In the genomic region with DNA sequence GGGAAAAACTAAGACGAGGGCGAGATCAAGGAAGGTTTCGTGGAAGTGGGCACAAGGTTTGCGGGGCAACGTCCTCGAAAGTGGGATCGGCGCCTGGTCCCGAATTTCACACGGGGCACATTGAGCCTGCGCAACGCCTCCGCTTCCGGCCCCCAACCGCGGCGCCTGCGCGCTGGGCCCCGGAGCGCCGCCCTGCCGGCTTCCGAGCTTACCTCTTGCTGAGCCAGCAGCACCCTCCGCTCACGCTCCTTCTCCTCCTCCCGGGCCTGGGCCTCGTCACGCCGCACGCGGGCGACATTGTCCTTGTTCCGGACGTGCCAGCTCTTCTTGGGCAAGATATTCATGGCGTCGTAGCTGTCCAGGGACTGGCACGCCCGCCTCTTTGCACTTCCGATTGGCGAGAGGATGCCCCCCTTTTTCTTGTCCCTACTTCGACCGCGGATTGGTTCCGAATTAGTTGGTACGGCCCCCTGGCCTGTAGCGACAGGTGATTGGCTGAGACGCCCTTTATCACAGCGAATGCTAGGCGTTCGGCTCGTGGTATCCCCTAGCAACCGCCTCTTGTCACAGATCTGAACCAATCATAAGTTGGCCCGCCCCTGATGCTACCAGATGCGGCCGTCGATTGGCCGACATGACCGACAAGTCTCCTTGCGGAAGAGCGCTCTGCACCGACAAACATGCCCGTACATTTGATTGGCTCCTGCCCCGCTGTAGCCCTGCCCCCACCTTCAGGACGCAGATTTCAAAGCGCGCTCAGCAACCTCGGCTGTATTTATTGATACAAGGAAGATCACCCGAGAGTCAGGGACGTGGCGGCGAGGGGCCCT, we compare ENCODE assay signal across 8 cellular contexts. TPM values are rescaled to one million over a fixed set of nuclear protein-coding genes. Genes with fewer than 3 reads are reported as not detected.
DNase-seq lines count a peak whose midpoint lies in the region; ATAC-seq, FAIRE-seq and TF ChIP-seq lines count a peak whose summit lies in the region.

A gene (minus strand): TSS at position 370 of the 830 bp plus-strand sequence. CDS start 26 bp downstream, at position 344.

- no peaks in the 10 kb centered on the region for H3K9me3 Mint-ChIP-seq in T-cell

- TF ChIP-seq POLR2A in GM12892 (IDR thresholded peaks at IDR 0.05; ENCODE audit: low read depth, low read length): peak; percentile 86

- intact Hi-C loops in left cardiac atrium (cut with DNase I): no loop called here
- intact Hi-C loops in posterior vena cava (cut with DNase I): loop anchor here in 1 of 2 donors (10.0 kb wide), 1 partner anchor 245 kb away; no protein-coding TSS in a partner anchor

- H3K4me1 Mint-ChIP-seq in T-cell: peaks cover 62 to 78% (median 68%) of the 10 kb centered on the region in 3 donors

- H3K4me3 Mint-ChIP-seq in T-cell: peak within 1 kb of the TSS; percentile 94 to 100 (median 100)

- H3K27me3 Mint-ChIP-seq in T-cell: no peaks in the 10 kb centered on the region

- peak; percentile 100 for FAIRE-seq in GM12892 (lab: Jason Lieb, UNC)

- peak within 1 kb of the TSS; percentile 100 for H3K27ac Mint-ChIP-seq in T-cell

- POLR2A ChIA-PET in T-cell (lab: Charles Lee): interaction anchor here in 1 of 2 donors (1.8 to 2.2 kb wide), 3 partner anchors 23 to 41 kb away, joined by 6 to 16 read pairs (median 9); a partner anchor contains a TSS

- DNase-seq in GM12892 (ENCODE audit: insufficient read length): peak; percentile 97
- peak; percentile 100 for DNase-seq in NCI-H1436 treated with DMSO at 0.1 percent for 48 hours (lab: John Stamatoyannopoulos, UW)
- DNase-seq in T-cell: peak; percentile 92 to 100 (median 99)
- DNase-seq in amniotic stem cell (lab: John Stamatoyannopoulos, UW): peak; percentile 100
- peak; percentile 100 for DNase-seq in left cardiac atrium
- DNase-seq in posterior vena cava (ENCODE audit: low spot score): peak; percentile 100
- DNase-seq in ureter (ENCODE audit: low spot score): peak; percentile 100

- H3K36me3 Mint-ChIP-seq in T-cell: peaks cover 24% of the 10 kb centered on the region

- CTCF ChIA-PET in T-cell (lab: Charles Lee): interaction anchor here (0.6 to 1.8 kb wide), 5 partner anchors 9 to 31 kb away, joined by 3 to 13 read pairs (median 4); a partner anchor contains a TSS

- ATAC-seq in HG02852 (IDR thresholded peaks at IDR 0.05; ENCODE audit: unreplicated experiment): peak; percentile 89
- peak; percentile 87 to 89 (median 88) for ATAC-seq in T-cell (replicated peaks in 1 of 4)
- ATAC-seq in left cardiac atrium: peak; percentile 94 to 95

RNA-seq across cellular contexts. Expression of the gene that starts here (rescaled TPM):
- polyA plus RNA-seq in GM12892 (2012; ENCODE audit: missing spikeins): 3.1 TPM
- 10 to 100 TPM in 4 of 5 donors, 1 to 10 TPM in 1; 8.4 to 21.5 (median 19.2) TPM for total RNA-seq in T-cell
- 1 to 10 TPM; 7.0 to 7.2 TPM for total RNA-seq in left cardiac atrium
- 1 to 10 TPM; 4.7 to 6.2 TPM for total RNA-seq in posterior vena cava
- 5.8 TPM for total RNA-seq in ureter

Comparison
In these comparisons a context has a peak if more than half of its experiments do, and no peak if none do; other contexts are left out.
1. Peak in every context shown above with its lines: DNase-seq and ATAC-seq.